13 cellular contexts compared by ENCODE assay signal in genomic region chr2:237956402-237956736, GRCh38. TPM values are rescaled to one million over a fixed set of nuclear protein-coding genes. Genes with fewer than 3 reads are reported as not detected.
A peak's percentile ranks its signal among the peaks of the same experiment; 100 is the strongest.
DNase-seq lines count a peak whose midpoint lies in the region; ATAC-seq, FAIRE-seq and TF ChIP-seq lines count a peak whose summit lies in the region.
"Had no signal": no experiment of that assay in that cellular context is flagged by ENCODE, and none has a peak within 500 bp of the region (broad histone marks: within the 10 kb centered on the region; RNA-seq: fewer than 3 reads in every experiment).

No MANE protein-coding gene starts in this region.

- no peak overlapping the region for H3K56ac ChIP-seq in H1 (replicated peaks; ENCODE audit: insufficient read length, low read depth, low read length)

- no peaks in the 10 kb centered on the region for H3K79me1 ChIP-seq in H1 (ENCODE audit: low read depth, low read length)

- no peaks in the 10 kb centered on the region; a peak in 1 of 4 replicates for H3K79me2 ChIP-seq in H1 (ENCODE audit: control insufficient read depth in 1 of 2, insufficient read depth in 2 of 2, low read length in 2 of 2)
- H3K79me2 ChIP-seq in HepG2 (ENCODE audit: insufficient read depth, low read length): no peaks in the 10 kb centered on the region

- DNase-seq in activated T-cell treated with anti-CD3 and anti-CD28 coated beads, Interleukin-2, amount 50 U/mL, for 72 hours: no peak
- DNase-seq in activated T-cell treated with anti-CD3 and anti-CD28 coated beads, Interleukin-2, amount 50 U/mL, for 48 hours: no peak
- DNase-seq in H1 (ENCODE audit: low read depth in 1 of 2, low spot score in 2 of 2): no peak
- no peak for DNase-seq in HepG2 (ENCODE audit: low spot score)
- no peak for DNase-seq in suprapubic skin (ENCODE audit: low spot score in 2 of 2)
- DNase-seq in activated naive CD8-positive, alpha-beta T cell treated with anti-CD3 and anti-CD28 coated beads for 36 hours: no peak
- DNase-seq: HCEC 1CT; NCI-H187 treated with DMSO at 0.1 percent for 48 hours; NK-92 treated with Interleukin-12 subunit alpha and Interleukin-12 subunit beta, amount 100 ng/mL, for 24 hours had no signal

- no peak overlapping the region for H2AK5ac ChIP-seq in H1 (ENCODE audit: low read depth, low read length)

- H3K4me3 ChIP-seq in H1 (ENCODE audit: extremely low read depth in 1 of 4, insufficient read depth in 2 of 4, low read depth in 3 of 4, low read length in 4 of 4) (peak overlapping the region; percentile 39 to 77 (median 51)), HepG2 (replicated peaks in 1 of 3; ENCODE audit: insufficient read depth in 1 of 3, low read depth in 2 of 3, low read length in 3 of 3) (peak overlapping the region; percentile 32 to 58 (median 43); a peak in 5 of 6 replicates), suprapubic skin (peak overlapping the region; percentile 32)

- TF ChIP-seq POLR2A in H1 (IDR thresholded peaks at IDR 0.05; ENCODE audit: control extremely low read depth in 1 of 2, low read depth in 2 of 2, low read length in 2 of 2) (no peak), HepG2 (IDR thresholded peaks at IDR 0.05; ENCODE audit: insufficient read depth in 1 of 2, low read depth in 2 of 2, low read length in 2 of 2) (no peak), suprapubic skin (IDR thresholded peaks at IDR 0.05) (no peak)

- H3K36me3 ChIP-seq in H1 (ENCODE audit: control insufficient read depth in 2 of 4, insufficient read depth in 4 of 4, low read length in 3 of 4): no peaks in the 10 kb centered on the region
- no peaks in the 10 kb centered on the region for H3K36me3 ChIP-seq in HepG2 (replicated peaks in 1 of 2; ENCODE audit: control insufficient read depth in 1 of 2, insufficient read depth in 2 of 2, low read length in 2 of 2)
- H3K36me3 ChIP-seq in suprapubic skin: no peaks in the 10 kb centered on the region

- intact Hi-C loops in HepG2 (cut with micrococcal nuclease; ENCODE audit: unreplicated experiment): loop anchor here (1.0 kb wide), 1 partner anchor 10 kb away; no protein-coding TSS in a partner anchor

- H4K8ac ChIP-seq in H1 (ENCODE audit: extremely low read depth, insufficient read depth, low read length): no peak overlapping the region

- peak in 1 of 2 experiments; percentile 22; a peak in 1 of 4 replicates for TF ChIP-seq RAD21 in H1 (IDR thresholded peaks at IDR 0.05 in 1 of 2, conservative IDR thresholded peaks at IDR 0.05 in 1 of 2; ENCODE audit: low read depth in 2 of 2, low read length in 2 of 2)
- TF ChIP-seq RAD21 in HepG2 (CRISPR knock-in tag; IDR thresholded peaks at IDR 0.05): no peak

- H2BK120ac ChIP-seq in H1 (replicated peaks; ENCODE audit: low read depth, low read length): no peak overlapping the region

- in situ Hi-C loops in HepG2 (cut with HindIII; ENCODE audit: extremely low pct_ligation_motif_present, low pct_unique_long_range_greater_than_20kb): no loop called here

- H4K20me1 ChIP-seq in H1 (replicated peaks in 1 of 2; ENCODE audit: control insufficient read depth in 1 of 2, insufficient read depth in 2 of 2, low read length in 2 of 2) (no peaks in the 10 kb centered on the region), HepG2 (ENCODE audit: insufficient read depth, low read length) (no peaks in the 10 kb centered on the region)

- H3K18ac ChIP-seq in H1 (ENCODE audit: extremely low read depth, low read length): no peak overlapping the region

- no peak overlapping the region for H2BK20ac ChIP-seq in H1 (ENCODE audit: low read length)

- WGBS in H1 (ENCODE audit: extremely low coverage in 1 of 2, insufficient coverage in 1 of 2, insufficient read length in 1 of 2, insufficient replicate concordance in 2 of 2, low coverage in 1 of 2, low lambda C conversion rate in 2 of 2, missing lambda C conversion rate in 1 of 2), 2 experiments: no CpG with 5 or more reads among the region's 23 CpGs
- 40% methylated on average over 6 of the region's 23 CpGs for WGBS in HepG2 (ENCODE audit: low lambda C conversion rate)
- WGBS in suprapubic skin: 23% methylated on average over 13 of the region's 23 CpGs

- H2BK5ac ChIP-seq in H1 (ENCODE audit: low read depth, low read length): no peak overlapping the region

- no peak overlapping the region for H2BK15ac ChIP-seq in H1 (ENCODE audit: low read length)

- no TSS peak for BruUV-seq in HepG2 (replicated peaks; lab: Mats Ljungman, UMichigan)

- ATAC-seq in activated T-cell treated with anti-CD3 and anti-CD28 coated beads, Interleukin-2, amount 50 U/mL, for 72 hours (replicated peaks in 1 of 2): peak; percentile 32 to 42
- ATAC-seq in HepG2: peak; percentile 81
- no peak for ATAC-seq in GM19351 (IDR thresholded peaks at IDR 0.05; ENCODE audit: unreplicated experiment)
- ATAC-seq in HG03520 (IDR thresholded peaks at IDR 0.05; ENCODE audit: unreplicated experiment): no peak

- no peak overlapping the region for H3K27ac Mint-ChIP-seq in activated T-cell treated with anti-CD3 and anti-CD28 coated beads, Interleukin-2, amount 50 U/mL, for 72 hours
- H3K27ac Mint-ChIP-seq in activated naive CD8-positive, alpha-beta T cell treated with anti-CD3 and anti-CD28 coated beads for 36 hours: no peak overlapping the region
- H3K27ac Mint-ChIP-seq: activated CD4-positive, alpha-beta T cell treated with anti-CD3 and anti-CD28 coated beads for 36 hours had no signal

- H3K9me3 ChIP-seq in H1 (ENCODE audit: insufficient read depth in 2 of 2, low read depth in 1 of 2, low read length in 1 of 2): no peaks in the 10 kb centered on the region
- H3K9me3 ChIP-seq in HepG2 (ENCODE audit: low read length): no peaks in the 10 kb centered on the region
- H3K9me3 ChIP-seq in suprapubic skin: peaks cover 4% of the 10 kb centered on the region

- no peaks in the 10 kb centered on the region for H3K9me3 Mint-ChIP-seq in activated T-cell treated with anti-CD3 and anti-CD28 coated beads, Interleukin-2, amount 50 U/mL, for 72 hours
- H3K9me3 Mint-ChIP-seq in activated naive CD8-positive, alpha-beta T cell treated with anti-CD3 and anti-CD28 coated beads for 36 hours: no peaks in the 10 kb centered on the region

- no peak overlapping the region for H2BK12ac ChIP-seq in H1 (ENCODE audit: low read depth, low read length)

- CTCF ChIA-PET in H1 (lab: Charles Lee; ENCODE audit: partially characterized antibody) (interaction anchor here (1.0 to 2.3 kb wide), 6 partner anchors 9 to 183 kb away, joined by 3 to 11 read pairs (median 4); partner anchors contain the start of gene KLHL30), HepG2 (lab: Yijun Ruan, JAX; ENCODE audit: low intra/inter-chr PET ratio, low total read pairs) (no interaction called here)

- peaks cover 15% of the 10 kb centered on the region for H3K27me3 Mint-ChIP-seq in activated T-cell treated with anti-CD3 and anti-CD28 coated beads, Interleukin-2, amount 50 U/mL, for 72 hours (ENCODE audit: low read depth)
- peaks cover 22% of the 10 kb centered on the region for H3K27me3 Mint-ChIP-seq in activated naive CD8-positive, alpha-beta T cell treated with anti-CD3 and anti-CD28 coated beads for 36 hours

- H3K27ac ChIP-seq in H1 (ENCODE audit: low read depth, low read length): no peak overlapping the region
- H3K27ac ChIP-seq in HepG2 (ENCODE audit: extremely low read length, insufficient read depth, low read length): no peak overlapping the region
- H3K27ac ChIP-seq in suprapubic skin: no peak overlapping the region
- H3K27ac ChIP-seq: 22Rv1 had no signal

- H3K4me1 ChIP-seq in H1 (replicated peaks in 1 of 4; ENCODE audit: control insufficient read depth in 3 of 4, insufficient read depth in 4 of 4, low read length in 3 of 4) (peaks cover 0 to 3% (median 0%) of the 10 kb centered on the region in 4 experiments; a peak in 1 of 7 replicates), HepG2 (ENCODE audit: insufficient read depth, low read length) (0 out of 2 replicates have a peak, but pooled peaks cover 5% of the 10 kb centered on the region), suprapubic skin (peaks cover 9% of the 10 kb centered on the region)

- H3K14ac ChIP-seq in H1 (ENCODE audit: insufficient read length): no peak overlapping the region

- H3K27me3 ChIP-seq in H1 (replicated peaks in 1 of 4; ENCODE audit: control insufficient read depth in 3 of 4, extremely low read depth in 1 of 4, insufficient read depth in 3 of 4, low read length in 3 of 4) (peaks cover 0 to 18% (median 10%) of the 10 kb centered on the region in 4 experiments; a peak in 5 of 7 replicates), HepG2 (ENCODE audit: control insufficient read depth in 1 of 2, insufficient read depth in 2 of 2, low read length in 2 of 2) (peaks cover 11 to 59% of the 10 kb centered on the region in 2 experiments), suprapubic skin (peaks cover 35% of the 10 kb centered on the region)

- peak in 2 of 3 experiments; percentile 14 to 36; a peak in 2 of 4 replicates for TF ChIP-seq CTCF in H1 (IDR thresholded peaks at IDR 0.05; ENCODE audit: control extremely low read depth in 1 of 3, insufficient read depth in 1 of 3, low read depth in 1 of 3, low read length in 3 of 3)
- TF ChIP-seq CTCF in HepG2 (CRISPR knock-in tag; IDR thresholded peaks at IDR 0.05): peak; percentile 62
- TF ChIP-seq CTCF in suprapubic skin (IDR thresholded peaks at IDR 0.05): no peak

- peaks cover 9% of the 10 kb centered on the region for H3K4me1 Mint-ChIP-seq in activated T-cell treated with anti-CD3 and anti-CD28 coated beads, Interleukin-2, amount 50 U/mL, for 72 hours (ENCODE audit: low read depth)
- H3K4me1 Mint-ChIP-seq in activated naive CD8-positive, alpha-beta T cell treated with anti-CD3 and anti-CD28 coated beads for 36 hours: peaks cover 3% of the 10 kb centered on the region
- H3K4me1 Mint-ChIP-seq: activated CD4-positive, alpha-beta T cell treated with anti-CD3 and anti-CD28 coated beads for 36 hours had no signal

- H3K9ac ChIP-seq in H1 (replicated peaks in 1 of 4; ENCODE audit: extremely low read depth in 1 of 4, low read depth in 3 of 4, low read length in 3 of 4): no peak overlapping the region
- H3K9ac ChIP-seq in HepG2 (ENCODE audit: insufficient read depth, low read depth, low read length): no peak overlapping the region

- H3K23ac ChIP-seq in H1 (ENCODE audit: insufficient read length): no peak overlapping the region

- peaks cover 8% of the 10 kb centered on the region; the same call in 1 of the 2 replicates for H3K23me2 ChIP-seq in H1 (ENCODE audit: low read depth, low read length)

- no peak overlapping the region for H3K4me3 Mint-ChIP-seq in activated T-cell treated with anti-CD3 and anti-CD28 coated beads, Interleukin-2, amount 50 U/mL, for 72 hours
- H3K4me3 Mint-ChIP-seq in activated naive CD8-positive, alpha-beta T cell treated with anti-CD3 and anti-CD28 coated beads for 36 hours: no peak overlapping the region
- H3K4me3 Mint-ChIP-seq: activated CD4-positive, alpha-beta T cell treated with anti-CD3 and anti-CD28 coated beads for 36 hours had no signal

- no peak overlapping the region for H4K5ac ChIP-seq in H1 (ENCODE audit: insufficient read length, low read depth, low read length)

- POLR2A ChIA-PET in H1 (lab: Charles Lee; ENCODE audit: partially characterized antibody) (interaction anchor here (1.0 kb wide), 1 partner anchor 143 kb away, joined by 3 read pairs; the partner anchor contains the start of gene ESPNL), HepG2 (lab: Yijun Ruan, JAX) (interaction anchor here (0.6 kb wide), 1 partner anchor 280 kb away, joined by 3 read pairs; no protein-coding TSS in a partner anchor)

- TF ChIP-seq EP300 in H1 (IDR thresholded peaks at IDR 0.05; ENCODE audit: borderline replicate concordance in 1 of 2, low read depth in 2 of 2, low read length in 2 of 2): no peak
- TF ChIP-seq EP300 in HepG2 (IDR thresholded peaks at IDR 0.05; ENCODE audit: low read depth in 2 of 2, low read length in 2 of 2): no peak
- no peak for TF ChIP-seq EP300 in HepG2 (CRISPR knock-in tag; IDR thresholded peaks at IDR 0.05; ENCODE audit: borderline replicate concordance)
- no peak for TF ChIP-seq EP300 in suprapubic skin (IDR thresholded peaks at IDR 0.05)

- H4K91ac ChIP-seq in H1 (replicated peaks; ENCODE audit: insufficient read length, low read length): no peak overlapping the region

- no peak for FAIRE-seq in H1 (lab: Jason Lieb, UNC)
- FAIRE-seq in HepG2 (lab: Jason Lieb, UNC): no peak

- H2AFZ ChIP-seq in H1 (ENCODE audit: low read length) (peak overlapping the region; percentile 64; the same call in 1 of the 2 replicates), HepG2 (ENCODE audit: low read length) (no peak overlapping the region)

- H3K4me2 ChIP-seq in H1 (ENCODE audit: insufficient read depth in 1 of 2, low read depth in 2 of 2, low read length in 2 of 2) (peak overlapping the region; percentile 74 to 97), HepG2 (ENCODE audit: low read depth, low read length) (peak overlapping the region; percentile 61)

- H3K4ac ChIP-seq in H1 (replicated peaks; ENCODE audit: insufficient read length, low read depth, low read length): no peak overlapping the region

- no peaks in the 10 kb centered on the region for H3K36me3 Mint-ChIP-seq in activated T-cell treated with anti-CD3 and anti-CD28 coated beads, Interleukin-2, amount 50 U/mL, for 72 hours (ENCODE audit: insufficient read depth in 2 of 2)
- H3K36me3 Mint-ChIP-seq in activated naive CD8-positive, alpha-beta T cell treated with anti-CD3 and anti-CD28 coated beads for 36 hours: no peaks in the 10 kb centered on the region

RNA-seq across cellular contexts. Expression of gene UBE2F, which starts 10.4 kb away (rescaled TPM):
- 10 to 100 TPM; 73.6 to 81.7 TPM for total RNA-seq in activated T-cell treated with anti-CD3 and anti-CD28 coated beads, Interleukin-2, amount 50 U/mL, for 72 hours
- total RNA-seq in H1 (2021; fragmentation: NEBNext Ultra II Directional; extraction: Animal tissue kit (Norgen Biotek cat#: 25700)): 59.8 and 61.9 TPM in 2 replicates
- polyA plus RNA-seq in H1 (2011; rRNA removed) (43.3 and 48.4 TPM in 2 replicates), HepG2 (2011; rRNA removed) (27.3 and 35.4 TPM in 2 replicates)
- 53.0 TPM for polyA plus RNA-seq in H1 (2011; cell fraction: cytosol; rRNA removed)
- polyA plus RNA-seq in H1 (2011; cell fraction: nucleus; rRNA removed): 14.5 TPM
- polyA plus RNA-seq in H1 (2012, experiment 1 of 2): 49.4 to 67.6 TPM (median 53.8 TPM) in 4 replicates
- 27.7 TPM for polyA plus RNA-seq in H1 (2012, experiment 2 of 2)
- 37.6 TPM for polyA plus RNA-seq in H1 (2013, experiment 1 of 2)
- 39.2 TPM for polyA plus RNA-seq in H1 (2013, experiment 2 of 2)
- polyA minus RNA-seq in H1 (2011; rRNA and poly(A)+ RNA removed): 15.2 and 25.1 TPM in 2 replicates
- 26.3 TPM for polyA minus RNA-seq in H1 (2011; cell fraction: cytosol; rRNA and poly(A)+ RNA removed)
- polyA minus RNA-seq in H1 (2011; cell fraction: nucleus; rRNA and poly(A)+ RNA removed): 26.5 TPM
- total RNA-seq in HepG2 (2016; rRNA removed; fragmentation: Illumina TruSeq; extraction: Trizol) (73.1 and 79.8 TPM in 2 replicates), suprapubic skin (10 to 100 TPM; 32.2 to 63.6 (median 39.7) TPM)
- 177 and 237 TPM in 2 replicates for total RNA-seq in HepG2 (2016; cell fraction: cytosol; rRNA removed; fragmentation: Illumina TruSeq; extraction: Trizol; ENCODE audit: low read depth)
- total RNA-seq in HepG2 (2016; cell fraction: insoluble cytoplasmic fraction; rRNA removed; fragmentation: Illumina TruSeq; extraction: Trizol): 65.1 and 76.9 TPM in 2 replicates
- 185 and 204 TPM in 2 replicates for total RNA-seq in HepG2 (2016; cell fraction: membrane; rRNA removed; fragmentation: Illumina TruSeq; extraction: Trizol)
- 34.3 and 36.3 TPM in 2 replicates for total RNA-seq in HepG2 (2016; cell fraction: nucleus; rRNA removed; fragmentation: Illumina TruSeq; extraction: Trizol)
- 41.8 and 45.9 TPM in 2 replicates for polyA plus RNA-seq in HepG2 (2011; cell fraction: cytosol; rRNA removed)
- polyA plus RNA-seq in HepG2 (2011; cell fraction: nucleus; rRNA removed): 13.6 and 17.3 TPM in 2 replicates
- 40.6 and 43.1 TPM in 2 replicates for polyA plus RNA-seq in HepG2 (2012)
- polyA plus RNA-seq in HepG2 (2016; cell fraction: cytosol; fragmentation: Illumina TruSeq; extraction: Trizol; ENCODE audit: low read depth): 290 and 368 TPM in 2 replicates
- 92.1 and 108 TPM in 2 replicates for polyA plus RNA-seq in HepG2 (2016; cell fraction: insoluble cytoplasmic fraction; fragmentation: Illumina TruSeq; extraction: Trizol; ENCODE audit: low read depth)
- polyA plus RNA-seq in HepG2 (2016; cell fraction: membrane; fragmentation: Illumina TruSeq; extraction: Trizol; ENCODE audit: low read depth): 202 and 262 TPM in 2 replicates
- 52.7 and 59.5 TPM in 2 replicates for polyA plus RNA-seq in HepG2 (2016; cell fraction: nucleus; fragmentation: Illumina TruSeq; extraction: Trizol; ENCODE audit: insufficient read depth, low read depth)
- polyA minus RNA-seq in HepG2 (2011; rRNA and poly(A)+ RNA removed; ENCODE audit: low replicate concordance): 12.1 and 13.1 TPM in 2 replicates
- polyA minus RNA-seq in HepG2 (2011; cell fraction: cytosol; rRNA and poly(A)+ RNA removed): 14.9 and 15.7 TPM in 2 replicates
- polyA minus RNA-seq in HepG2 (2011; cell fraction: nucleus; rRNA and poly(A)+ RNA removed): 29.1 and 31.0 TPM in 2 replicates
- total RNA-seq in activated naive CD8-positive, alpha-beta T cell treated with anti-CD3 and anti-CD28 coated beads for 36 hours: 10 to 100 TPM; 57.9 to 58.9 TPM

Comparison
In these comparisons a context has a peak if more than half of its experiments do, and no peak if none do; other contexts are left out.
1. ATAC-seq: peak in activated T-cell treated with anti-CD3 and anti-CD28 coated beads, Interleukin-2, amount 50 U/mL, for 72 hours (2 of 2) and HepG2 (single experiment); none in GM19351 (single experiment) and HG03520 (single experiment).
2. CTCF ChIP-seq: peak in H1 (2 of 3) and HepG2 (single experiment); none in suprapubic skin (0 of 2).
3. Peak in every context shown above with its lines, with median percentiles within 50 percentile points of each other: H3K4me3 ChIP-seq.